In genomic region chr1:152411144-152411543, GRCh38 we compare ENCODE assay signal across 21 cellular contexts. TPM values are rescaled to one million over a fixed set of nuclear protein-coding genes. Genes with fewer than 3 reads are reported as not detected.
"Had no signal": no experiment of that assay in that cellular context is flagged by ENCODE, and none has a peak within 500 bp of the region (broad histone marks: within the 10 kb centered on the region; RNA-seq: fewer than 3 reads in every experiment).

No MANE protein-coding gene starts in this region.

- DNase-seq: activated CD4-positive, alpha-beta T cell treated with anti-CD3 and anti-CD28 coated beads for 36 hours; activated CD4-positive, alpha-beta T cell treated with anti-CD3 and anti-CD28 coated beads, Interleukin-2, amount 50 U/mL, for 48 hours; activated gamma-delta T cell; adrenal gland; dermis blood vessel endothelial cell; foreskin fibroblast; left cardiac atrium; naive thymus-derived CD8-positive, alpha-beta T cell; spleen; stimulated activated CD4-positive, alpha-beta T cell treated with anti-CD3 and anti-CD28 coated beads, Interleukin-4, amount 100 ng/mL, for 4 hours; testis had no signal

- H3K4me1 ChIP-seq: adrenal gland, testis had no signal

- H3K4me3 ChIP-seq: adrenal gland, hepatocyte, lower lobe of right lung, spleen, testis, upper lobe of left lung had no signal

- H3K27ac ChIP-seq: adrenal gland, hepatocyte, lower lobe of right lung, testis, upper lobe of left lung had no signal

- H3K9me3 ChIP-seq: adrenal gland, lower lobe of right lung, spleen, testis, upper lobe of left lung had no signal

- ATAC-seq: activated CD4-positive, alpha-beta T cell treated with anti-CD3 and anti-CD28 coated beads for 36 hours; activated naive CD4-positive, alpha-beta T cell treated with anti-CD3 and anti-CD28 coated beads, Interleukin-2, amount 50 U/mL, for 72 hours; left cardiac atrium; naive thymus-derived CD8-positive, alpha-beta T cell had no signal

- H3K27me3 ChIP-seq: adrenal gland, hepatocyte, testis, upper lobe of left lung had no signal

- H3K36me3 ChIP-seq: adrenal gland, lower lobe of right lung, spleen, upper lobe of left lung had no signal

RNA-seq across cellular contexts. Expression of gene CRNN, which starts 2.9 kb away (rescaled TPM):
- total RNA-seq: activated CD4-positive, alpha-beta T cell treated with anti-CD3 and anti-CD28 coated beads for 36 hours; activated naive CD4-positive, alpha-beta T cell treated with anti-CD3 and anti-CD28 coated beads, Interleukin-2, amount 50 U/mL, for 72 hours; adrenal gland; cerebellum; dermis blood vessel endothelial cell; glomerular endothelial cell; hepatocyte; left cardiac atrium; lower lobe of right lung; mesenteric fat pad; naive thymus-derived CD8-positive, alpha-beta T cell; osteocyte; renal cortical epithelial cell; spleen; T-helper 2 cell treated with Interferon-gamma antibody and Interleukin-4, amounts not matched to agents 100 ng/mL and 5 ng/mL, for 36 hours; upper lobe of left lung had no signal

RNA-seq across cellular contexts. Expression of gene FLG2, which starts 51.3 kb away (rescaled TPM):
- total RNA-seq: activated CD4-positive, alpha-beta T cell treated with anti-CD3 and anti-CD28 coated beads for 36 hours; activated naive CD4-positive, alpha-beta T cell treated with anti-CD3 and anti-CD28 coated beads, Interleukin-2, amount 50 U/mL, for 72 hours; adrenal gland; cerebellum; dermis blood vessel endothelial cell; glomerular endothelial cell; hepatocyte; left cardiac atrium; lower lobe of right lung; mesenteric fat pad; osteocyte; renal cortical epithelial cell; T-helper 2 cell treated with Interferon-gamma antibody and Interleukin-4, amounts not matched to agents 100 ng/mL and 5 ng/mL, for 36 hours; upper lobe of left lung had no signal
